In the genomic region with DNA sequence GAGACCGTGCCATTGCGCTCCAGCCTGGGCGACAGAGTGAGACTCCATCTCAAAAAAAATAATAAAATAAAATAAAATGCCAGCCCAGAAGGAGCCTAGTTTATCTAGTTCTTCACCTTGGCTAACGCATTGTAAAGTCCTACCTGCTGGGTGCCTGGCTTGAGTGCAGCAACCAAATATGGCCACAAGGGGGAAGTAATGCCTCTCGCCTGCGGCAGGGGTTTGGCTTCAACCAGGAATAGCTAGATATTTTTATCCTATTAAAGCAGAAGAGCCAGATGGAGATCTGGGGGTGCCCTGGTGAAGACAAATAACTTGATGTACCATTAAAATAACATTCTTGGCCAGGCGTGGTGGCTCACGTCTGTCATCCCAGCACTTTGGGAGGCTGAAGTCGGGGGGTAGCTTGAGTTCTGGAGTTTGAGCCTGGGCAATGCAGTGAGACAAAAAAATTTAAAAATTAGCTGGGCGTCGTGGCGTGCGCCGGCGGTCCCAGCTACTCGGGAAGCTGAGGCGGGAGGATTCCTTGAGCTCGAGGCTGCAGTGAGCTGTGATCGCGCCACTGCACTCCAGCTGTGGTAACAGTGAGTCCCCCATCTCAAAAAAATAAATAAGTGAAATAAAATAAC, we compare ENCODE assay signal across 9 cellular contexts. TPM values are rescaled to one million over a fixed set of nuclear protein-coding genes. Genes with fewer than 3 reads are reported as not detected.
DNase-seq lines count a peak whose midpoint lies in the region; ATAC-seq, FAIRE-seq and TF ChIP-seq lines count a peak whose summit lies in the region.
"Had no signal": no experiment of that assay in that cellular context is flagged by ENCODE, and none has a peak within 500 bp of the region (broad histone marks: within the 10 kb centered on the region; RNA-seq: fewer than 3 reads in every experiment).

No MANE protein-coding gene starts in this region.

- no peaks in the 10 kb centered on the region for H3K27me3 ChIP-seq in GM12878 (replicated peaks in 1 of 2; ENCODE audit: control insufficient read depth in 2 of 2, insufficient read depth in 2 of 2, low read length in 1 of 2)
- H3K27me3 ChIP-seq in skeletal muscle tissue (ENCODE audit: control insufficient read depth in 3 of 3, insufficient read depth in 3 of 3, low read length in 3 of 3) = no peaks in the 10 kb centered on the region
- H3K27me3 ChIP-seq: BLaER1 treated with 17β-estradiol and CSF1 and Interleukin-3, amounts not matched to agents 10 nM and 100 nM had no signal

- H3K9me3 ChIP-seq in GM12878 (replicated peaks; ENCODE audit: control insufficient read depth, insufficient read depth, low read length) (no peaks in the 10 kb centered on the region), skeletal muscle tissue (ENCODE audit: control insufficient read depth in 3 of 3, low read length in 3 of 3) (no peaks in the 10 kb centered on the region)
- H3K9me3 ChIP-seq: BLaER1 treated with 17β-estradiol and CSF1 and Interleukin-3, amounts not matched to agents 10 nM and 100 nM had no signal

- 24% methylated on average over 20 of the region's 20 CpGs for WGBS in GM12878 (ENCODE audit: insufficient coverage, insufficient replicate concordance, low lambda C conversion rate, missing lambda C conversion rate)

- no peak for TF ChIP-seq POLR2A in GM12878 (IDR thresholded peaks at IDR 0.05; ENCODE audit: low read depth, low read length)

- H4K20me1 ChIP-seq in GM12878 (ENCODE audit: control insufficient read depth, insufficient read depth) = no peaks in the 10 kb centered on the region
- H4K20me1 ChIP-seq: BLaER1 treated with 17β-estradiol and CSF1 and Interleukin-3, amounts not matched to agents 10 nM and 100 nM had no signal

- H3K36me3 ChIP-seq in GM12878 (ENCODE audit: control insufficient read depth in 2 of 2, insufficient read depth in 2 of 2, low read length in 1 of 2) (no peaks in the 10 kb centered on the region), skeletal muscle tissue (ENCODE audit: control insufficient read depth in 3 of 3, insufficient read depth in 3 of 3, low read length in 3 of 3) (no peaks in the 10 kb centered on the region)
- H3K36me3 ChIP-seq: BLaER1 treated with 17β-estradiol and CSF1 and Interleukin-3, amounts not matched to agents 10 nM and 100 nM had no signal

- H3K4me1 ChIP-seq in GM12878 (ENCODE audit: control insufficient read depth, insufficient read depth, low read length) = no peaks in the 10 kb centered on the region
- peaks cover 14 to 31% (median 23%) of the 10 kb centered on the region in 3 donors for H3K4me1 ChIP-seq in skeletal muscle tissue (ENCODE audit: control insufficient read depth in 3 of 3, insufficient read depth in 3 of 3, low read length in 3 of 3)

- in situ Hi-C loops in GM12878 (cut with MboI) = no loop called here

- peak; percentile 83 to 91 (median 84) for TF ChIP-seq CTCF in GM12878 (IDR thresholded peaks at IDR 0.05 in 2 of 3, conservative IDR thresholded peaks at IDR 0.05 in 1 of 3; ENCODE audit: control insufficient read depth in 2 of 3, extremely low read depth in 1 of 3, insufficient read depth in 1 of 3, low read depth in 3 of 3, low read length in 3 of 3)

- H3K9ac ChIP-seq in GM12878 (ENCODE audit: control insufficient read depth, insufficient read depth, low read length) (no peak overlapping the region), skeletal muscle tissue (ENCODE audit: low read depth in 1 of 3, low read length in 3 of 3) (peak overlapping the region in 2 of 3 donors; percentile 65 to 75)

- no peak overlapping the region for H2AFZ ChIP-seq in GM12878 (ENCODE audit: control insufficient read depth, low read depth, low read length)

- no TSS peak for BruUV-seq in GM12878 (replicated peaks; lab: Mats Ljungman, UMichigan)

- intact Hi-C loops in GM12878 (cut with micrococcal nuclease; ENCODE audit: unreplicated experiment) = loop anchor here (1.0 to 5.0 kb wide), 2 partner anchors 35 to 306 kb away; no protein-coding TSS in a partner anchor

- CTCF ChIA-PET in GM12878 (lab: Yijun Ruan, JAX) = interaction anchor here (0.6 to 6.4 kb wide), 71 partner anchors 9 to 348 kb away, joined by 3 to 173 read pairs (median 4); a partner anchor contains a TSS

- FAIRE-seq in TTC549 (lab: Jason Lieb, UNC) (peak; percentile 3), GM12878 (lab: Jason Lieb, UNC) (peak; percentile 65)

- POLR2A ChIA-PET in GM12878 (lab: Charles Lee) = interaction anchor here (0.6 to 1.0 kb wide), 3 partner anchors 12 to 35 kb away, joined by 3 to 6 read pairs (median 4); no protein-coding TSS in a partner anchor

- H3K4me3 ChIP-seq in GM12878 = no peak overlapping the region
- H3K4me3 ChIP-seq in skeletal muscle tissue (ENCODE audit: low read length in 3 of 3) = peak overlapping the region; percentile 58 to 69 (median 68)
- H3K4me3 ChIP-seq: BLaER1 treated with 17β-estradiol and CSF1 and Interleukin-3, amounts not matched to agents 10 nM and 100 nM had no signal

- H3K4me2 ChIP-seq in GM12878 (ENCODE audit: control insufficient read depth, insufficient read depth) = no peak overlapping the region

- ATAC-seq in GM12878 = peak; percentile 98
- ATAC-seq in HG03342 (IDR thresholded peaks at IDR 0.05; ENCODE audit: unreplicated experiment) = no peak

- SMC1A ChIA-PET in GM12878 (lab: Charles Lee; ENCODE audit: uncharacterized antibody, unreplicated experiment) = interaction anchor here (0.7 to 5.6 kb wide), 35 partner anchors 10 to 695 kb away, joined by 3 to 79 read pairs (median 4); a partner anchor contains a TSS

- TF ChIP-seq EP300 in GM12878 (IDR thresholded peaks at IDR 0.05; ENCODE audit: borderline replicate concordance in 1 of 2, control insufficient read depth in 1 of 2, low read depth in 2 of 2, low read length in 2 of 2) = no peak

- H3K79me2 ChIP-seq in GM12878 (ENCODE audit: control insufficient read depth, insufficient read depth, low read length) = no peaks in the 10 kb centered on the region

- H3K27ac ChIP-seq in GM12878 (ENCODE audit: control insufficient read depth, insufficient read depth) = no peak overlapping the region
- H3K27ac ChIP-seq in skeletal muscle tissue (ENCODE audit: low read depth, low read length) = no peak overlapping the region

- TF ChIP-seq RAD21 in GM12878 (IDR thresholded peaks at IDR 0.05; ENCODE audit: insufficient read depth, low read depth, low read length) = peak; percentile 82

- RAD21 ChIA-PET in GM12878 (lab: Charles Lee; ENCODE audit: unreplicated experiment) = interaction anchor here (0.6 to 4.3 kb wide), 31 partner anchors 11 to 746 kb away, joined by 3 to 64 read pairs (median 4); no protein-coding TSS in a partner anchor

- peak; percentile 71 for DNase-seq in NCI-H1436 (lab: John Stamatoyannopoulos, UW)
- no peak for DNase-seq in NCI-H1436 treated with DMSO at 0.1 percent for 48 hours (lab: John Stamatoyannopoulos, UW)
- peak; percentile 42 for DNase-seq in NCI-H2107 treated with DMSO at 0.1 percent for 48 hours (lab: John Stamatoyannopoulos, UW; ENCODE audit: unreplicated experiment)
- peak; percentile 23 for DNase-seq in GM12878 (ENCODE audit: low read depth, low spot score)
- peak in 48 of 51 donors; percentile 4 to 82 (median 54) for DNase-seq in hypothalamus (lab: John Stamatoyannopoulos, UW)

TF ChIP-seq in GM12878, 131 proteins besides CTCF, POLR2A, EP300 and RAD21:
- peak; percentile 87 for TF ChIP-seq SMC3 (IDR thresholded peaks at IDR 0.05; ENCODE audit: borderline replicate concordance, low read length)
- no peak for TF ChIP-seq NR2C2 (IDR thresholded peaks at IDR 0.05; ENCODE audit: borderline replicate concordance, control insufficient read depth, insufficient read length, low read depth)

RNA-seq across cellular contexts. Expression of a gene that starts 20.6 kb away (rescaled TPM):
- total RNA-seq in GM12878 (2013; cell fraction: nucleolus; rRNA removed) = 2.3 and 3.5 TPM in 2 replicates
- total RNA-seq in GM12878 (2014; rRNA removed) (0.98 and 2.0 TPM in 2 replicates), GM12878 (2014; rRNA removed; fragmentation: Illumina TruSeq; extraction: Trizol) (0.58 and 0.97 TPM in 2 replicates), GM12878 (2021) (1.0 and 2.6 TPM in 2 replicates), skeletal muscle tissue (1.0 TPM)
- polyA plus RNA-seq in GM12878 (2011; ENCODE audit: low read depth) = 0.26 TPM
- polyA plus RNA-seq in GM12878 (2011; rRNA removed) (1.9 and 2.3 TPM in 2 replicates), GM12878 (2014; fragmentation: Illumina TruSeq; extraction: Trizol) (0.82 and 0.88 TPM in 2 replicates), GM12878 (2014; fragmentation: Nextera tagmentation; extraction: Ambion mirVana) (1 to 10 TPM in 1 of 2 experiments, under 1 TPM in 1; 0.79 to 1.1 TPM), GM12878 (2014; rRNA removed) (1.6 and 3.1 TPM in 2 replicates), GM12878 (2016; fragmentation: Nextera tagmentation; extraction: Ambion mirVana) (1 to 10 TPM in 1 of 2 experiments, not detected in 1; 1.5 TPM)
- 4.7 and 5.6 TPM in 2 replicates for polyA plus RNA-seq in GM12878 (2011; cell fraction: cytosol; rRNA removed)
- polyA plus RNA-seq in GM12878 (2011; cell fraction: nucleus; rRNA removed) = 4.5 and 6.3 TPM in 2 replicates
- polyA plus RNA-seq in GM12878 (2012) = 1.1 and 1.3 TPM in 2 replicates
- 1.9 and 2.6 TPM in 2 replicates for polyA minus RNA-seq in GM12878 (2011; rRNA and poly(A)+ RNA removed)
- polyA minus RNA-seq in GM12878 (2011; cell fraction: cytosol; rRNA and poly(A)+ RNA removed) = 1.9 TPM in 1 of 2 replicates, not detected in the other
- 0.97 and 2.2 TPM in 2 replicates for polyA minus RNA-seq in GM12878 (2011; cell fraction: nucleus; rRNA and poly(A)+ RNA removed)

RNA-seq across cellular contexts. Expression of a gene that starts 27.9 kb away (rescaled TPM):
- total RNA-seq in GM12878 (2013; cell fraction: nucleolus; rRNA removed) = 41.3 and 46.5 TPM in 2 replicates
- 9.3 and 10.8 TPM in 2 replicates for total RNA-seq in GM12878 (2014; rRNA removed)
- total RNA-seq in GM12878 (2014; rRNA removed; fragmentation: Illumina TruSeq; extraction: Trizol) = 8.9 and 9.1 TPM in 2 replicates
- total RNA-seq in GM12878 (2021) = 17.9 and 18.1 TPM in 2 replicates
- polyA plus RNA-seq in GM12878 (2011; ENCODE audit: low read depth) = 10.5 TPM
- 10.5 and 20.0 TPM in 2 replicates for polyA plus RNA-seq in GM12878 (2011; rRNA removed)
- 15.5 and 15.8 TPM in 2 replicates for polyA plus RNA-seq in GM12878 (2011; cell fraction: cytosol; rRNA removed)
- polyA plus RNA-seq in GM12878 (2011; cell fraction: nucleus; rRNA removed) = 50.9 and 53.9 TPM in 2 replicates
- polyA plus RNA-seq in GM12878 (2012) = 12.9 and 15.4 TPM in 2 replicates
- 14.1 and 14.4 TPM in 2 replicates for polyA plus RNA-seq in GM12878 (2014; fragmentation: Illumina TruSeq; extraction: Trizol)
- polyA plus RNA-seq in GM12878 (2014; fragmentation: Nextera tagmentation; extraction: Ambion mirVana) = 1 to 10 TPM; 1.7 to 1.8 TPM
- 11.7 and 11.9 TPM in 2 replicates for polyA plus RNA-seq in GM12878 (2014; rRNA removed)
- polyA plus RNA-seq in GM12878 (2016; fragmentation: Nextera tagmentation; extraction: Ambion mirVana) = 1 to 10 TPM; 2.7 to 3.0 TPM
- polyA minus RNA-seq in GM12878 (2011; rRNA and poly(A)+ RNA removed) = 20.7 and 22.8 TPM in 2 replicates
- polyA minus RNA-seq in GM12878 (2011; cell fraction: cytosol; rRNA and poly(A)+ RNA removed) = 7.6 and 13.9 TPM in 2 replicates
- polyA minus RNA-seq in GM12878 (2011; cell fraction: nucleus; rRNA and poly(A)+ RNA removed) = 15.5 and 26.0 TPM in 2 replicates
- total RNA-seq in skeletal muscle tissue = 13.0 TPM
